9 cellular contexts compared by ENCODE assay signal in genomic region chr6:6331393-6331792, GRCh38.
DNase-seq lines count a peak whose midpoint lies in the region; ATAC-seq lines count a peak whose summit lies in the region.
"Had no signal": no experiment of that assay in that cellular context is flagged by ENCODE, and none has a peak within 500 bp of the region (broad histone marks: within the 10 kb centered on the region; RNA-seq: fewer than 3 reads in every experiment).

No MANE protein-coding gene starts in this region.

- no peaks in the 10 kb centered on the region for H3K9me3 Mint-ChIP-seq in stimulated activated memory B cell treated with anti-CD40 and anti-IgM and Interleukin-4, amounts not matched to agents 10 μg/mL and 1 μg/mL and 100 μg/mL, for 72 hours
- H3K9me3 Mint-ChIP-seq in effector memory CD8-positive, alpha-beta T cell, result no peaks in the 10 kb centered on the region
- H3K9me3 Mint-ChIP-seq: natural killer cell treated with Interleukin-12 subunit alpha and Interleukin-12 subunit beta and Interleukin-15 and Interleukin-18, amount 100 ng/mL, for 72 hours had no signal

- H3K27me3 Mint-ChIP-seq in stimulated activated memory B cell treated with anti-CD40 and anti-IgM and Interleukin-4, amounts not matched to agents 10 μg/mL and 1 μg/mL and 100 μg/mL, for 72 hours, result peaks cover 3% of the 10 kb centered on the region
- peaks cover 24 to 58% of the 10 kb centered on the region in 2 donors for H3K27me3 Mint-ChIP-seq in effector memory CD8-positive, alpha-beta T cell

- peaks cover 34% of the 10 kb centered on the region for H3K4me1 Mint-ChIP-seq in stimulated activated memory B cell treated with anti-CD40 and anti-IgM and Interleukin-4, amounts not matched to agents 10 μg/mL and 1 μg/mL and 100 μg/mL, for 72 hours
- no peaks in the 10 kb centered on the region for H3K4me1 Mint-ChIP-seq in effector memory CD8-positive, alpha-beta T cell (ENCODE audit: low read depth in 2 of 2)

- peak; percentile 55 for ATAC-seq in GM19043 (IDR thresholded peaks at IDR 0.05; ENCODE audit: low read depth, unreplicated experiment)
- peak; percentile 42 for ATAC-seq in HG02884 (IDR thresholded peaks at IDR 0.05; ENCODE audit: unreplicated experiment)
- peak; percentile 81 for ATAC-seq in stimulated activated memory B cell treated with anti-CD40 and anti-IgM and Interleukin-4, amounts not matched to agents 10 μg/mL and 1 μg/mL and 100 μg/mL, for 72 hours
- ATAC-seq in effector memory CD8-positive, alpha-beta T cell (replicated peaks), result no peak

- peak overlapping the region; percentile 71 for H3K27ac Mint-ChIP-seq in stimulated activated memory B cell treated with anti-CD40 and anti-IgM and Interleukin-4, amounts not matched to agents 10 μg/mL and 1 μg/mL and 100 μg/mL, for 72 hours
- H3K27ac Mint-ChIP-seq in effector memory CD8-positive, alpha-beta T cell, result no peak overlapping the region
- H3K27ac Mint-ChIP-seq: natural killer cell treated with Interleukin-12 subunit alpha and Interleukin-12 subunit beta and Interleukin-15 and Interleukin-18, amount 100 ng/mL, for 72 hours had no signal

- H3K36me3 Mint-ChIP-seq in stimulated activated memory B cell treated with anti-CD40 and anti-IgM and Interleukin-4, amounts not matched to agents 10 μg/mL and 1 μg/mL and 100 μg/mL, for 72 hours, result no peaks in the 10 kb centered on the region
- H3K36me3 Mint-ChIP-seq in effector memory CD8-positive, alpha-beta T cell (ENCODE audit: insufficient read depth), result peaks cover 2% of the 10 kb centered on the region
- H3K36me3 Mint-ChIP-seq: natural killer cell treated with Interleukin-12 subunit alpha and Interleukin-12 subunit beta and Interleukin-15 and Interleukin-18, amount 100 ng/mL, for 72 hours had no signal

- peak overlapping the region; percentile 16 for H3K4me3 Mint-ChIP-seq in stimulated activated memory B cell treated with anti-CD40 and anti-IgM and Interleukin-4, amounts not matched to agents 10 μg/mL and 1 μg/mL and 100 μg/mL, for 72 hours
- no peak overlapping the region for H3K4me3 Mint-ChIP-seq in effector memory CD8-positive, alpha-beta T cell
- H3K4me3 Mint-ChIP-seq: natural killer cell treated with Interleukin-12 subunit alpha and Interleukin-12 subunit beta and Interleukin-15 and Interleukin-18, amount 100 ng/mL, for 72 hours had no signal

- peak; percentile 92 for DNase-seq in MV-4-11 (lab: John Stamatoyannopoulos, UW)
- DNase-seq in DMS 273 treated with DMSO at 0.1 percent for 48 hours (lab: John Stamatoyannopoulos, UW), result no peak
- DNase-seq in NCI-H2107 treated with DMSO at 0.1 percent for 48 hours (lab: John Stamatoyannopoulos, UW; ENCODE audit: unreplicated experiment), result no peak
- DNase-seq in effector memory CD8-positive, alpha-beta T cell, result no peak
- DNase-seq in OCI-M2 (lab: John Stamatoyannopoulos, UW; ENCODE audit: unreplicated experiment), result no peak
